8 cellular contexts compared by ENCODE assay signal in genomic region chr5:145953202-145953601, GRCh38. TPM values are rescaled to one million over a fixed set of nuclear protein-coding genes. Genes with fewer than 3 reads are reported as not detected.
"Had no signal": no experiment of that assay in that cellular context is flagged by ENCODE, and none has a peak within 500 bp of the region (broad histone marks: within the 10 kb centered on the region; RNA-seq: fewer than 3 reads in every experiment).

No MANE protein-coding gene starts in this region.

- ATAC-seq: GM23338, HCT116, HepG2 had no signal

- DNase-seq: H7, HFFc6 had no signal

- H3K4me1 Mint-ChIP-seq: IgD-negative memory B cell had no signal

- H3K4me3 Mint-ChIP-seq: GM23338, HFFc6, IgD-negative memory B cell had no signal

- H3K4me1 ChIP-seq: HAP-1 had no signal

- H3K9me3 ChIP-seq: HAP-1 had no signal

- H3K4me3 ChIP-seq: GM23338, HAP-1 had no signal

- H3K36me3 ChIP-seq: HAP-1 had no signal

- H3K9me3 Mint-ChIP-seq: GM23338, HFFc6, IgD-negative memory B cell had no signal

- H3K27ac ChIP-seq: HL-60 had no signal

- H3K27ac Mint-ChIP-seq: GM23338, HFFc6, IgD-negative memory B cell had no signal

RNA-seq across cellular contexts. Expression of gene SH3RF2, which starts 16.8 kb away (rescaled TPM):
- polyA plus RNA-seq: IgD-negative memory B cell had no signal
